Comparison of ENCODE assay signal across 10 cellular contexts in genomic region chrX:111164728-111165127, GRCh38.
DNase-seq lines count a peak whose midpoint lies in the region; ATAC-seq, FAIRE-seq and TF ChIP-seq lines count a peak whose summit lies in the region.
"Had no signal": no experiment of that assay in that cellular context is flagged by ENCODE, and none has a peak within 500 bp of the region (broad histone marks: within the 10 kb centered on the region; RNA-seq: fewer than 3 reads in every experiment).

No MANE protein-coding gene starts in this region.

- no peak for TF ChIP-seq POLR2A in IMR-90 (IDR thresholded peaks at IDR 0.05; ENCODE audit: low read depth, low read length)

- no peak overlapping the region for H3K4me2 ChIP-seq in IMR-90 (ENCODE audit: low read depth, low read length)

- no peak overlapping the region for H4K8ac ChIP-seq in IMR-90 (ENCODE audit: low read depth in 2 of 2, low read length in 2 of 2)

- H3K27me3 Mint-ChIP-seq in WTC11 (ENCODE audit: low read depth), result no peaks in the 10 kb centered on the region
- H3K27me3 Mint-ChIP-seq: activated naive CD4-positive, alpha-beta T cell treated with anti-CD3 and anti-CD28 coated beads, Interleukin-2, amount 50 U/mL, for 24 hours had no signal

- in situ Hi-C loops in IMR-90 (cut with MboI; ENCODE audit: low sequenced_read_pairs), result no loop called here

- H3K9me3 ChIP-seq in IMR-90 (ENCODE audit: control insufficient read depth, insufficient read depth, low read length) (no peaks in the 10 kb centered on the region), adipocyte (ENCODE audit: control insufficient read depth, low read length) (peaks cover 6% of the 10 kb centered on the region), liver (ENCODE audit: control insufficient read depth in 4 of 4, low read length in 3 of 4) (peaks cover 0 to 1% (median 0%) of the 10 kb centered on the region in 4 donors)

- H2BK15ac ChIP-seq in IMR-90 (ENCODE audit: low read depth, low read length), result no peak overlapping the region

- intact Hi-C loops in IMR-90 (cut with micrococcal nuclease), result no loop called here

- H3K36me3 ChIP-seq in IMR-90 (ENCODE audit: control insufficient read depth, insufficient read depth, low read length) (no peaks in the 10 kb centered on the region), adipocyte (ENCODE audit: control insufficient read depth, insufficient read depth, low read length, severe bottlenecking) (no peaks in the 10 kb centered on the region), liver (ENCODE audit: control insufficient read depth in 4 of 4, insufficient read depth in 3 of 4, low read depth in 1 of 4, low read length in 3 of 4) (no peaks in the 10 kb centered on the region)

- no peak overlapping the region for H2BK5ac ChIP-seq in IMR-90 (ENCODE audit: low read depth, low read length, poor library complexity, severe bottlenecking)

- H2AK9ac ChIP-seq in IMR-90 (replicated peaks; ENCODE audit: low read depth, low read length, poor library complexity), result no peak overlapping the region

- H3K14ac ChIP-seq in IMR-90 (replicated peaks; ENCODE audit: low read depth, low read length), result no peak overlapping the region

- no peaks in the 10 kb centered on the region for H3K79me1 ChIP-seq in IMR-90 (ENCODE audit: low read depth in 1 of 2, low read length in 2 of 2)

- no peak overlapping the region for H3K4me3 Mint-ChIP-seq in WTC11
- H3K4me3 Mint-ChIP-seq: activated naive CD4-positive, alpha-beta T cell treated with anti-CD3 and anti-CD28 coated beads, Interleukin-2, amount 50 U/mL, for 24 hours had no signal

- POLR2A ChIA-PET in IMR-90 (lab: Charles Lee; ENCODE audit: unreplicated experiment), result no interaction called here
- POLR2A ChIA-PET in WTC11 (lab: Charles Lee), result no interaction called here

- H3K4me1 ChIP-seq in IMR-90 (ENCODE audit: control insufficient read depth, insufficient read depth, low read length), result no peaks in the 10 kb centered on the region
- H3K4me1 ChIP-seq in adipocyte (ENCODE audit: control insufficient read depth, insufficient read depth, low read length), result no peaks in the 10 kb centered on the region
- peaks cover 0 to 10% (median 0%) of the 10 kb centered on the region in 4 donors for H3K4me1 ChIP-seq in liver (ENCODE audit: control insufficient read depth in 4 of 4, insufficient read depth in 4 of 4, low read length in 3 of 4)

- no peak overlapping the region for H2BK120ac ChIP-seq in IMR-90 (ENCODE audit: low read depth, low read length)

- H4K5ac ChIP-seq in IMR-90 (ENCODE audit: low read depth, low read length), result no peak overlapping the region

- no peak for ATAC-seq in IMR-90 (ENCODE audit: low read depth)
- ATAC-seq in WTC11, result no peak
- no peak for ATAC-seq in GM19035 (IDR thresholded peaks at IDR 0.05; ENCODE audit: unreplicated experiment)

- H3K27ac Mint-ChIP-seq in WTC11, result no peak overlapping the region
- H3K27ac Mint-ChIP-seq: activated naive CD4-positive, alpha-beta T cell treated with anti-CD3 and anti-CD28 coated beads, Interleukin-2, amount 50 U/mL, for 24 hours had no signal

- H3K36me3 Mint-ChIP-seq in WTC11, result no peaks in the 10 kb centered on the region
- H3K36me3 Mint-ChIP-seq: activated naive CD4-positive, alpha-beta T cell treated with anti-CD3 and anti-CD28 coated beads, Interleukin-2, amount 50 U/mL, for 24 hours had no signal

- H3K56ac ChIP-seq in IMR-90 (ENCODE audit: extremely low read depth, insufficient read depth, low read length), result no peak overlapping the region

- dilution Hi-C loops in IMR-90 (cut with HindIII; ENCODE audit: low sequenced_read_pairs, unreplicated experiment), result no loop called here

- no peaks in the 10 kb centered on the region; the same call in 1 of the 2 replicates for H3K27me3 ChIP-seq in IMR-90 (ENCODE audit: control insufficient read depth, insufficient read depth, low read length)
- peaks cover 12% of the 10 kb centered on the region for H3K27me3 ChIP-seq in adipocyte (replicated peaks; ENCODE audit: control insufficient read depth, insufficient read depth, low read length)
- H3K27me3 ChIP-seq in liver (ENCODE audit: control insufficient read depth in 4 of 4, insufficient read depth in 4 of 4, low read length in 3 of 4), result no peaks in the 10 kb centered on the region

- no TSS peak for BruUV-seq in IMR-90 (replicated peaks; lab: Mats Ljungman, UMichigan)

- no peak overlapping the region for H3K18ac ChIP-seq in IMR-90 (ENCODE audit: low read depth, low read length)

- FAIRE-seq in D721Med (lab: Jason Lieb, UNC), result no peak

- no peaks in the 10 kb centered on the region for H3K9me1 ChIP-seq in IMR-90 (ENCODE audit: insufficient read depth, low read length)

- TF ChIP-seq CTCF in D721Med (IDR thresholded peaks at IDR 0.05; ENCODE audit: insufficient read depth, missing control alignments), result peak; percentile 39
- TF ChIP-seq CTCF in IMR-90 (conservative IDR thresholded peaks at IDR 0.05; ENCODE audit: low read depth, low read length), result peak; percentile 35; the same call in 1 of the 2 replicates
- TF ChIP-seq CTCF in liver (IDR thresholded peaks at IDR 0.05; ENCODE audit: low read depth, low read length, missing input control), result peak; percentile 40
- no peak for TF ChIP-seq CTCF in WTC11 (IDR thresholded peaks at IDR 0.05)

- WGBS in IMR-90 (ENCODE audit: extremely low coverage in 2 of 2, insufficient read length in 1 of 2), 2 experiments, result no CpG with 5 or more reads among the region's 3 CpGs
- 51% methylated on average over 3 of the region's 3 CpGs for WGBS in liver

- no peaks in the 10 kb centered on the region for H4K20me1 ChIP-seq in IMR-90 (ENCODE audit: insufficient read depth, low read length)

- H2AK5ac ChIP-seq in IMR-90 (ENCODE audit: low read depth, low read length), result no peak overlapping the region

- H3K9ac ChIP-seq in IMR-90 (ENCODE audit: low read depth, low read length) (no peak overlapping the region), adipocyte (ENCODE audit: low read length) (no peak overlapping the region), liver (ENCODE audit: low read depth in 1 of 2, low read length in 2 of 2) (no peak overlapping the region)

- H3K27ac ChIP-seq in IMR-90 (ENCODE audit: insufficient read depth, low read length) (no peak overlapping the region), liver (ENCODE audit: low read depth in 1 of 2, low read length in 2 of 2) (no peak overlapping the region)

- TF ChIP-seq RAD21 in IMR-90 (IDR thresholded peaks at IDR 0.05; ENCODE audit: low read length) (0 out of 2 replicates have a peak, but pooled peaks have one; percentile 7), liver (IDR thresholded peaks at IDR 0.05) (peak; percentile 45 to 69)

- H3K4me3 ChIP-seq in IMR-90 (ENCODE audit: insufficient read depth, low read depth, low read length), result no peak overlapping the region
- H3K4me3 ChIP-seq in adipocyte (ENCODE audit: low read length), result no peak overlapping the region
- H3K4me3 ChIP-seq in liver (ENCODE audit: low read depth in 1 of 3, low read length in 3 of 3), result no peak overlapping the region

- no peaks in the 10 kb centered on the region for H3K4me1 Mint-ChIP-seq in WTC11
- H3K4me1 Mint-ChIP-seq: activated naive CD4-positive, alpha-beta T cell treated with anti-CD3 and anti-CD28 coated beads, Interleukin-2, amount 50 U/mL, for 24 hours had no signal

- CTCF ChIA-PET in IMR-90 (lab: Yijun Ruan, JAX) (no interaction called here), WTC11 (lab: Charles Lee) (interaction anchor here (1.8 kb wide), 1 partner anchor 79 kb away, joined by 6 read pairs; no protein-coding TSS in a partner anchor)

- H3K4ac ChIP-seq in IMR-90 (ENCODE audit: low read depth, low read length), result no peak overlapping the region

- H3K9me3 Mint-ChIP-seq in WTC11, result no peaks in the 10 kb centered on the region
- H3K9me3 Mint-ChIP-seq: activated naive CD4-positive, alpha-beta T cell treated with anti-CD3 and anti-CD28 coated beads, Interleukin-2, amount 50 U/mL, for 24 hours had no signal

- no peak overlapping the region for H2AFZ ChIP-seq in IMR-90 (replicated peaks; ENCODE audit: low read length, poor library complexity)

- DNase-seq in D721Med (ENCODE audit: insufficient read length, low spot score), result no peak
- DNase-seq in IMR-90, result peak; percentile 2
- DNase-seq in adipocyte (ENCODE audit: low read depth), result peak; percentile 31
- no peak for DNase-seq in ecto neural progenitor cell (ENCODE audit: low spot score)
- no peak for DNase-seq in WTC11 (ENCODE audit: low spot score)
- no peak for DNase-seq in activated CD4-positive, CD25-positive, alpha-beta regulatory T cell treated with anti-CD3 and anti-CD28 coated beads, Interleukin-2, amount 50 U/mL, for 72 hours
- DNase-seq: KG1 had no signal

- H2BK20ac ChIP-seq in IMR-90 (ENCODE audit: low read depth, low read length), result no peak overlapping the region

- no peak overlapping the region for H4K91ac ChIP-seq in IMR-90 (ENCODE audit: insufficient read depth, low read depth, low read length)

- no peak overlapping the region for H3K23ac ChIP-seq in IMR-90 (ENCODE audit: low read depth, low read length)

TF ChIP-seq in liver, 16 proteins besides CTCF, POLR2A, EP300 and RAD21:
- TF ChIP-seq MAX (IDR thresholded peaks at IDR 0.05), result no peak
- no peak for TF ChIP-seq RXRA (IDR thresholded peaks at IDR 0.05)
- no peak for TF ChIP-seq EGR1 (IDR thresholded peaks at IDR 0.05; ENCODE audit: low read depth in 2 of 2)
- no peak for TF ChIP-seq FOXA2 (IDR thresholded peaks at IDR 0.05)

TF ChIP-seq in WTC11, 78 proteins besides CTCF, POLR2A, EP300 and RAD21 (continues in another document):
- TF ChIP-seq NFYB (CRISPR knock-in tag; conservative IDR thresholded peaks at IDR 0.05; ENCODE audit: low read depth) (no peak), NR2C2 (CRISPR knock-in tag; IDR thresholded peaks at IDR 0.05) (no peak), PREB (CRISPR knock-in tag; IDR thresholded peaks at IDR 0.05; ENCODE audit: borderline replicate concordance) (no peak), E2F5 (CRISPR knock-in tag; IDR thresholded peaks at IDR 0.05) (no peak), TEAD4 (CRISPR knock-in tag; IDR thresholded peaks at IDR 0.05) (no peak), GTF2I (CRISPR knock-in tag; conservative IDR thresholded peaks at IDR 0.05) (no peak), RELA (CRISPR knock-in tag; IDR thresholded peaks at IDR 0.05; ENCODE audit: borderline replicate concordance) (no peak)

Comparison
In these comparisons a context has a peak if more than half of its experiments do, and no peak if none do; other contexts are left out.
1. DNase-seq: peak in IMR-90 (single experiment) and adipocyte (single experiment); none in D721Med (single experiment), ecto neural progenitor cell (single experiment), WTC11 (single experiment) and activated CD4-positive, CD25-positive, alpha-beta regulatory T cell treated with anti-CD3 and anti-CD28 coated beads, Interleukin-2, amount 50 U/mL, for 72 hours (single experiment).